Comparison of ENCODE assay signal across 11 cellular contexts in genomic region chr10:124155781-124156401, GRCh38.
A peak's percentile ranks its signal among the peaks of the same experiment; 100 is the strongest.
DNase-seq lines count a peak whose midpoint lies in the region; TF ChIP-seq lines count a peak whose summit lies in the region.
"Had no signal": no experiment of that assay in that cellular context is flagged by ENCODE, and none has a peak within 500 bp of the region (broad histone marks: within the 10 kb centered on the region; RNA-seq: fewer than 3 reads in every experiment).

No MANE protein-coding gene starts in this region.

- peak overlapping the region; percentile 69 for H2AFZ ChIP-seq in PC-9

- WGBS in mesodermal cell (ENCODE audit: insufficient coverage in 2 of 2), 2 experiments: 85 to 89% methylated on average over 12 of the region's 16 CpGs
- WGBS in tibial nerve, 2 donors: 6 to 21% methylated on average over 13 to 16 of the region's 16 CpGs

- H3K36me3 ChIP-seq in PC-9 (ENCODE audit: low read depth) (no peaks in the 10 kb centered on the region), mesodermal cell (ENCODE audit: control insufficient read depth, insufficient read depth, low read length) (no peaks in the 10 kb centered on the region), tibial nerve (no peaks in the 10 kb centered on the region)

- peak in 1 of 2 donors; percentile 17 for TF ChIP-seq EP300 in tibial nerve (IDR thresholded peaks at IDR 0.05)

- TF ChIP-seq CTCF in PC-9 (conservative IDR thresholded peaks at IDR 0.05) (no peak), fibroblast of pulmonary artery (IDR thresholded peaks at IDR 0.05; ENCODE audit: low read length, missing control alignments) (no peak), tibial nerve (IDR thresholded peaks at IDR 0.05) (no peak), GM20000 (IDR thresholded peaks at IDR 0.05; ENCODE audit: extremely low read depth, missing control alignments) (no peak)

- H3K9me3 ChIP-seq in PC-9 (ENCODE audit: insufficient read depth, low read depth) (no peaks in the 10 kb centered on the region), mesodermal cell (ENCODE audit: control insufficient read depth, low read length) (no peaks in the 10 kb centered on the region), tibial nerve (no peaks in the 10 kb centered on the region)

- TF ChIP-seq POLR2A in tibial nerve (IDR thresholded peaks at IDR 0.05): no peak

- H3K4me2 ChIP-seq in PC-9: peak overlapping the region; percentile 68

- H3K4me1 ChIP-seq in PC-9 (replicated peaks; ENCODE audit: insufficient read depth) (peaks cover 45% of the 10 kb centered on the region), mesodermal cell (ENCODE audit: control insufficient read depth, insufficient read depth, low read length, poor library complexity, severe bottlenecking) (peaks cover 27% of the 10 kb centered on the region), tibial nerve (peaks cover 3 to 46% (median 34%) of the 10 kb centered on the region in 4 donors)

- H3K27ac ChIP-seq in PC-9 (peak overlapping the region; percentile 75), mesodermal cell (ENCODE audit: low read depth, low read length, severe bottlenecking) (peak overlapping the region; percentile 89), tibial nerve (peak overlapping the region in 3 of 4 donors; percentile 9 to 80 (median 72))

- intact Hi-C loops in PC-9 (cut with micrococcal nuclease; ENCODE audit: unreplicated experiment): loop anchor here (10.0 kb wide), 1 partner anchor 229 kb away; no protein-coding TSS in a partner anchor

- DNase-seq in PC-9 (peak in 1 of 2 experiments; percentile 55), fibroblast of pulmonary artery (ENCODE audit: low read depth) (peak; percentile 64), tibial nerve (ENCODE audit: low spot score in 2 of 2) (no peak), NCI-H526 (lab: John Stamatoyannopoulos, UW) (no peak), GM20000 (ENCODE audit: low spot score) (no peak), hippocampal formation (lab: John Stamatoyannopoulos, UW) (no peak)
- DNase-seq: activated CD4-positive, CD25-positive, alpha-beta regulatory T cell treated with anti-CD3 and anti-CD28 coated beads, Interleukin-2, amount 50 U/mL, for 72 hours; glutamatergic neuron; NCI-H2029 treated with DMSO at 0.1 percent for 48 hours; nucleus accumbens had no signal

- CTCF ChIA-PET in PC-9 (lab: Charles Lee): no interaction called here

- H3F3A ChIP-seq in PC-9 (ENCODE audit: insufficient read depth, low read depth): peaks cover 15% of the 10 kb centered on the region; the same call in 1 of the 2 replicates

- H3K9me2 ChIP-seq in PC-9 (ENCODE audit: insufficient read depth): no peaks in the 10 kb centered on the region

- H3K4me3 ChIP-seq in PC-9 (no peak overlapping the region), fibroblast of pulmonary artery (replicated peaks; ENCODE audit: low read depth, low read length) (no peak overlapping the region), mesodermal cell (ENCODE audit: extremely low read depth, insufficient read depth, low read length, poor library complexity, severe bottlenecking) (no peak overlapping the region), tibial nerve (no peak overlapping the region)

- BruUV-seq in PC-9 (replicated peaks; lab: Mats Ljungman, UMichigan): no TSS peak

- H3K27me3 ChIP-seq in PC-9 (ENCODE audit: insufficient read depth, low read depth) (no peaks in the 10 kb centered on the region), tibial nerve (no peaks in the 10 kb centered on the region)

- H3K79me2 ChIP-seq in PC-9 (ENCODE audit: low read depth): no peaks in the 10 kb centered on the region

- POLR2A ChIA-PET in PC-9 (lab: Charles Lee; ENCODE audit: unreplicated experiment): interaction anchor here (0.6 kb wide), 1 partner anchor 123 kb away, joined by 6 read pairs; no protein-coding TSS in a partner anchor

- no peaks in the 10 kb centered on the region for H4K20me1 ChIP-seq in PC-9 (ENCODE audit: insufficient read depth)
